ENCODE assay signal across 8 cellular contexts in genomic region chr3:126752303-126753190, GRCh38. TPM values are rescaled to one million over a fixed set of nuclear protein-coding genes. Genes with fewer than 3 reads are reported as not detected.
A peak's percentile ranks its signal among the peaks of the same experiment; 100 is the strongest.
DNase-seq lines count a peak whose midpoint lies in the region; ATAC-seq and TF ChIP-seq lines count a peak whose summit lies in the region.

No MANE protein-coding gene starts in this region.

- no peak overlapping the region for H3K4me3 Mint-ChIP-seq in activated CD8-positive, alpha-beta memory T cell treated with anti-CD3 and anti-CD28 coated beads, Interleukin-2, amount 10 ng/mL, durations not matched to agents 7 days and 5 days

- peak; percentile 89 for TF ChIP-seq CTCF in GM10266 (IDR thresholded peaks at IDR 0.05; ENCODE audit: control insufficient read depth, insufficient read depth, low read depth, missing control alignments)

- CTCF ChIA-PET in activated CD8-positive, alpha-beta memory T cell treated with anti-CD3 and anti-CD28 coated beads, Interleukin-2, amount 10 ng/mL, durations not matched to agents 7 days and 5 days (lab: Charles Lee) = interaction anchor here (0.7 to 4.1 kb wide), 18 partner anchors 15 to 793 kb away, joined by 3 to 18 read pairs (median 3); partner anchors contain the start of gene PLXNA1

- no peaks in the 10 kb centered on the region for H3K36me3 Mint-ChIP-seq in activated CD8-positive, alpha-beta memory T cell treated with anti-CD3 and anti-CD28 coated beads, Interleukin-2, amount 10 ng/mL, durations not matched to agents 7 days and 5 days

- peak; percentile 76 for ATAC-seq in HG03280 (IDR thresholded peaks at IDR 0.05; ENCODE audit: unreplicated experiment)
- peak; percentile 71 for ATAC-seq in activated CD8-positive, alpha-beta memory T cell treated with anti-CD3 and anti-CD28 coated beads, Interleukin-2, amount 10 ng/mL, durations not matched to agents 7 days and 5 days
- ATAC-seq in HG02981 (IDR thresholded peaks at IDR 0.05; ENCODE audit: unreplicated experiment) = no peak

- no peak overlapping the region for H3K27ac Mint-ChIP-seq in activated CD8-positive, alpha-beta memory T cell treated with anti-CD3 and anti-CD28 coated beads, Interleukin-2, amount 10 ng/mL, durations not matched to agents 7 days and 5 days

- H3K27me3 Mint-ChIP-seq in activated CD8-positive, alpha-beta memory T cell treated with anti-CD3 and anti-CD28 coated beads, Interleukin-2, amount 10 ng/mL, durations not matched to agents 7 days and 5 days = no peaks in the 10 kb centered on the region

- H3K9me3 Mint-ChIP-seq in activated CD8-positive, alpha-beta memory T cell treated with anti-CD3 and anti-CD28 coated beads, Interleukin-2, amount 10 ng/mL, durations not matched to agents 7 days and 5 days (ENCODE audit: low read depth) = no peaks in the 10 kb centered on the region

- H3K4me1 Mint-ChIP-seq in activated CD8-positive, alpha-beta memory T cell treated with anti-CD3 and anti-CD28 coated beads, Interleukin-2, amount 10 ng/mL, durations not matched to agents 7 days and 5 days = peaks cover 4% of the 10 kb centered on the region

- TF ChIP-seq POLR2A in erythroblast (IDR thresholded peaks at IDR 0.05; ENCODE audit: low read length) = no peak

- DNase-seq in GM10266 (ENCODE audit: extremely low spot score) = peak; percentile 74
- peak; percentile 74 for DNase-seq in NCI-H69 (lab: John Stamatoyannopoulos, UW)
- DNase-seq in activated CD8-positive, alpha-beta memory T cell treated with anti-CD3 and anti-CD28 coated beads, Interleukin-2, amount 10 ng/mL, durations not matched to agents 7 days and 5 days = peak; percentile 71
- peak; percentile 53 to 68 for DNase-seq in erythroblast (lab: John Stamatoyannopoulos, UW)
- peak; percentile 75 for DNase-seq in mucosa of gallbladder (ENCODE audit: low spot score)
- DNase-seq in stimulated activated naive CD4-positive, alpha-beta T cell treated with Interleukin-2 at 50 U/mL for 16 hours (lab: John Stamatoyannopoulos, UW) = peak; percentile 19

RNA-seq across cellular contexts. Expression of gene CHCHD6, which starts 48.5 kb away (rescaled TPM):
- 1 to 10 TPM; 7.7 to 9.0 TPM for total RNA-seq in activated CD8-positive, alpha-beta memory T cell treated with anti-CD3 and anti-CD28 coated beads, Interleukin-2, amount 10 ng/mL, durations not matched to agents 7 days and 5 days
- total RNA-seq in mucosa of gallbladder = 12.3 TPM

Comparison
In these comparisons a context has a peak if more than half of its experiments do, and no peak if none do; other contexts are left out.
1. DNase-seq: peak in every context shown above with its lines; median percentile 75 in mucosa of gallbladder; 74 in GM10266; 74 in NCI-H69; 71 in activated CD8-positive, alpha-beta memory T cell treated with anti-CD3 and anti-CD28 coated beads, Interleukin-2, amount 10 ng/mL, durations not matched to agents 7 days and 5 days; 60 in erythroblast; 19 in stimulated activated naive CD4-positive, alpha-beta T cell treated with Interleukin-2 at 50 U/mL for 16 hours.